ENCODE assay signal across 35 cellular contexts in genomic region chr2:34373586-34374233, GRCh38.
"Had no signal": no experiment of that assay in that cellular context is flagged by ENCODE, and none has a peak within 500 bp of the region (broad histone marks: within the 10 kb centered on the region; RNA-seq: fewer than 3 reads in every experiment).

No MANE protein-coding gene starts in this region.

- H3K4me1 Mint-ChIP-seq: activated B cell treated with CpG ODN at 0.5 μM for 24 hours; activated CD4-positive, alpha-beta T cell treated with anti-CD3 and anti-CD28 coated beads, Interleukin-2, amount 10 ng/mL, durations not matched to agents 24 days and 14 days; activated naive CD8-positive, alpha-beta T cell treated with anti-CD3 and anti-CD28 coated beads for 36 hours; activated T-helper 17 cell treated with anti-CD3 and anti-CD28 coated beads, Interleukin-2, amount 50 U/mL, for 72 hours; central memory CD8-positive, alpha-beta T cell had no signal

- H3K27ac Mint-ChIP-seq: activated B cell treated with CpG ODN at 0.5 μM for 24 hours; activated CD4-positive, alpha-beta memory T cell treated with anti-CD3 and anti-CD28 coated beads for 36 hours; activated CD4-positive, alpha-beta T cell treated with anti-CD3 and anti-CD28 coated beads, Interleukin-2, amount 10 ng/mL, durations not matched to agents 24 days and 14 days; activated CD8-positive, alpha-beta T cell treated with anti-CD3 and anti-CD28 coated beads for 36 hours; activated naive CD4-positive, alpha-beta T cell treated with anti-CD3 and anti-CD28 coated beads for 36 hours; activated naive CD4-positive, alpha-beta T cell treated with anti-CD3 and anti-CD28 coated beads, Interleukin-2, amount 50 U/mL, for 72 hours; activated naive CD8-positive, alpha-beta T cell treated with anti-CD3 and anti-CD28 coated beads for 36 hours; activated T-cell treated with anti-CD3 and anti-CD28 coated beads, Interleukin-2, amount 50 U/mL, for 72 hours; activated T-helper 1 cell treated with anti-CD3 and anti-CD28 coated beads, Interleukin-12 subunit alpha, Interleukin-12 subunit beta, Interleukin-2, Interleukin-4 antibody, amounts not matched to agents 30 ng/mL and 10 ng/mL and 1 ng/mL, durations not matched to agents 14 hours and 24 hours and 36 hours; activated T-helper 17 cell treated with anti-CD3 and anti-CD28 coated beads, Interleukin-2, amount 50 U/mL, for 72 hours; T-helper 1 cell treated with Interleukin-12 subunit alpha and Interleukin-12 subunit beta and Interleukin-4 antibody, amounts not matched to agents 30 μg/mL and 1 μg/mL, for 36 hours; T-helper 2 cell treated with Interferon-gamma antibody and Interleukin-4, amounts not matched to agents 5 μg/mL and 100 μg/mL, for 36 hours had no signal

- DNase-seq: activated B cell treated with CpG ODN at 0.5 μM for 24 hours; activated CD4-positive, alpha-beta memory T cell treated with anti-CD3 and anti-CD28 coated beads for 36 hours; activated CD4-positive, alpha-beta T cell treated with anti-CD3 and anti-CD28 coated beads for 4 hours; activated CD4-positive, alpha-beta T cell treated with anti-CD3 and anti-CD28 coated beads, Interleukin-2, amount 10 ng/mL, durations not matched to agents 24 days and 14 days; activated CD4-positive, alpha-beta T cell treated with anti-CD3 and anti-CD28 coated beads, Interleukin-2, amount 50 U/mL, for 1 hour; activated CD4-positive, alpha-beta T cell treated with anti-CD3 and anti-CD28 coated beads, Interleukin-2, amount 50 U/mL, for 4 hours; activated CD4-positive, CD25-positive, alpha-beta regulatory T cell treated with anti-CD3 and anti-CD28 coated beads, Interleukin-2, amount 50 U/mL, for 72 hours; activated CD8-positive, alpha-beta memory T cell treated with anti-CD3 and anti-CD28 coated beads, Interleukin-2, amount 50 U/mL, for 4 hours; activated CD8-positive, alpha-beta T cell treated with anti-CD3 and anti-CD28 coated beads for 36 hours; activated effector memory CD4-positive, alpha-beta T cell treated with anti-CD3 and anti-CD28 coated beads, Interleukin-2, amount 50 U/mL, for 16 hours; activated gamma-delta T cell treated with Interleukin-2 at 50 U/mL for 16 hours; activated naive CD4-positive, alpha-beta T cell; activated naive CD4-positive, alpha-beta T cell treated with anti-CD3 and anti-CD28 coated beads for 36 hours; activated naive CD4-positive, alpha-beta T cell treated with anti-CD3 and anti-CD28 coated beads, Interleukin-2, amount 50 U/mL, for 16 hours; activated naive CD8-positive, alpha-beta T cell treated with anti-CD3 and anti-CD28 coated beads for 36 hours; activated T-cell treated with anti-CD3 and anti-CD28 coated beads for 4 hours; activated T-cell treated with anti-CD3 and anti-CD28 coated beads, Interleukin-2, amount 50 U/mL, for 1 hour; activated T-cell treated with anti-CD3 and anti-CD28 coated beads, Interleukin-2, amount 50 U/mL, for 4 hours; activated T-cell treated with anti-CD3 and anti-CD28 coated beads, Interleukin-2, amount 50 U/mL, for 72 hours; adrenal gland; amniotic stem cell; aorta; body of pancreas; brain microvascular endothelial cell; cerebellar nuclear complex; T-helper 2 cell; T-helper 9 cell had no signal

- H3K9me3 ChIP-seq: adrenal gland, body of pancreas, breast epithelium had no signal

- H3K27me3 Mint-ChIP-seq: activated B cell treated with CpG ODN at 0.5 μM for 24 hours; activated CD4-positive, alpha-beta memory T cell treated with anti-CD3 and anti-CD28 coated beads for 36 hours; activated CD4-positive, alpha-beta T cell treated with anti-CD3 and anti-CD28 coated beads, Interleukin-2, amount 10 ng/mL, durations not matched to agents 24 days and 14 days; activated CD8-positive, alpha-beta T cell treated with anti-CD3 and anti-CD28 coated beads for 36 hours; activated naive CD8-positive, alpha-beta T cell treated with anti-CD3 and anti-CD28 coated beads for 36 hours; activated T-helper 17 cell treated with anti-CD3 and anti-CD28 coated beads, Interleukin-2, amount 50 U/mL, for 72 hours; central memory CD8-positive, alpha-beta T cell had no signal

- H3K4me1 ChIP-seq: adrenal gland, breast epithelium had no signal

- ATAC-seq: activated CD8-positive, alpha-beta T cell treated with anti-CD3 and anti-CD28 coated beads for 36 hours; activated naive CD4-positive, alpha-beta T cell treated with anti-CD3 and anti-CD28 coated beads, Interleukin-2, amount 50 U/mL, for 72 hours; activated T-cell treated with anti-CD3 and anti-CD28 coated beads, Interleukin-2, amount 50 U/mL, for 4 hours; activated T-cell treated with anti-CD3 and anti-CD28 coated beads, Interleukin-2, amount 50 U/mL, for 72 hours; activated T-helper 17 cell treated with anti-CD3 and anti-CD28 coated beads, Interleukin-2, amount 50 U/mL, for 72 hours; body of pancreas had no signal

- H3K9me3 Mint-ChIP-seq: activated CD4-positive, alpha-beta T cell treated with anti-CD3 and anti-CD28 coated beads, Interleukin-2, amount 10 ng/mL, durations not matched to agents 24 days and 14 days; activated naive CD8-positive, alpha-beta T cell treated with anti-CD3 and anti-CD28 coated beads for 36 hours had no signal

- H3K4me3 ChIP-seq: adrenal gland, body of pancreas, breast epithelium had no signal

- H3K4me3 Mint-ChIP-seq: activated B cell treated with CpG ODN at 0.5 μM for 24 hours; activated CD4-positive, alpha-beta memory T cell treated with anti-CD3 and anti-CD28 coated beads for 36 hours; activated CD4-positive, alpha-beta T cell treated with anti-CD3 and anti-CD28 coated beads, Interleukin-2, amount 10 ng/mL, durations not matched to agents 24 days and 14 days; activated CD8-positive, alpha-beta T cell treated with anti-CD3 and anti-CD28 coated beads for 36 hours; activated naive CD4-positive, alpha-beta T cell treated with anti-CD3 and anti-CD28 coated beads for 36 hours; activated naive CD8-positive, alpha-beta T cell treated with anti-CD3 and anti-CD28 coated beads for 36 hours; activated T-cell treated with anti-CD3 and anti-CD28 coated beads, Interleukin-2, amount 50 U/mL, for 4 hours; activated T-cell treated with anti-CD3 and anti-CD28 coated beads, Interleukin-2, amount 50 U/mL, for 72 hours; activated T-helper 1 cell treated with anti-CD3 and anti-CD28 coated beads, Interleukin-12 subunit alpha, Interleukin-12 subunit beta, Interleukin-2, Interleukin-4 antibody, amounts not matched to agents 30 ng/mL and 10 ng/mL and 1 ng/mL, durations not matched to agents 14 hours and 24 hours and 36 hours; activated T-helper 17 cell treated with anti-CD3 and anti-CD28 coated beads, Interleukin-2, amount 50 U/mL, for 72 hours; central memory CD8-positive, alpha-beta T cell; T-helper 1 cell treated with Interleukin-12 subunit alpha and Interleukin-12 subunit beta and Interleukin-4 antibody, amounts not matched to agents 30 μg/mL and 1 μg/mL, for 36 hours; T-helper 2 cell treated with Interferon-gamma antibody and Interleukin-4, amounts not matched to agents 5 μg/mL and 100 μg/mL, for 36 hours had no signal

- H3K36me3 ChIP-seq: adrenal gland, brain microvascular endothelial cell, breast epithelium had no signal

- H3K36me3 Mint-ChIP-seq: activated CD4-positive, alpha-beta memory T cell treated with anti-CD3 and anti-CD28 coated beads for 36 hours; activated naive CD8-positive, alpha-beta T cell treated with anti-CD3 and anti-CD28 coated beads for 36 hours had no signal

- H3K27ac ChIP-seq: adrenal gland, body of pancreas, brain microvascular endothelial cell, breast epithelium, VCaP had no signal
